8 cellular contexts compared by ENCODE assay signal in the genomic region with DNA sequence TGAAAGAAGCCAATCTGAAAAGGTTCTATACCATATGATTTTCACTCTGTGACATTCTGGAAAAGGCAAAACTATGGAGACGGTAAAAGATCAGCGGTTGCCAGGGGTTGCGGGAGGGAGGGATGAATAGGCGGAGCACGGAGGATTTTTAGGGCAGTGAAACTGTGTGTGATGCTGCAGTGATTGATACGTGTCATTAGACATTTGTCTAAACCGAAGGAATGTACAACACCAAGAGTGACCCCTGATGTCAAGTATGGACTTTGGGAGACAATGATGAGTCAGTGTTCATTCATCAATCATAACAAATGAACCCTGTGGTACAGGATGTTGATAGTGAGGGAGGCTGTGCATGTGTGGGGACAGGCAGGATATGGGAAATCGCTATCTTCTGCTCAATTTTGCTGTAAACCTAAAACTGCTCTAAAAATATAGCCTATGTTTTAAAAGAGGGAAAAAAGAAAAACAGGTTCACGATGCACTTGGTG. TPM values are rescaled to one million over a fixed set of nuclear protein-coding genes. Genes with fewer than 3 reads are reported as not detected.
A peak's percentile ranks its signal among the peaks of the same experiment; 100 is the strongest.
DNase-seq lines count a peak whose midpoint lies in the region; ATAC-seq and TF ChIP-seq lines count a peak whose summit lies in the region.

No MANE protein-coding gene starts in this region.

- no peak for TF ChIP-seq CTCF in brain microvascular endothelial cell (IDR thresholded peaks at IDR 0.05; ENCODE audit: low read depth, low read length, missing control alignments)
- TF ChIP-seq CTCF in right lobe of liver (IDR thresholded peaks at IDR 0.05) = no peak
- no peak for TF ChIP-seq CTCF in testis (IDR thresholded peaks at IDR 0.05)

- H3K9me3 ChIP-seq in MG63 (no peaks in the 10 kb centered on the region), right lobe of liver (no peaks in the 10 kb centered on the region), testis (no peaks in the 10 kb centered on the region)

- TF ChIP-seq POLR2A in right lobe of liver (IDR thresholded peaks at IDR 0.05) = no peak
- TF ChIP-seq POLR2A in testis (IDR thresholded peaks at IDR 0.05) = no peak

- peak; percentile 8 to 65 (median 36) for ATAC-seq in right lobe of liver
- no peak for ATAC-seq in HG02610 (IDR thresholded peaks at IDR 0.05; ENCODE audit: unreplicated experiment)
- ATAC-seq in GM19463 (IDR thresholded peaks at IDR 0.05; ENCODE audit: unreplicated experiment) = no peak

- H3K27me3 ChIP-seq in MG63 = no peaks in the 10 kb centered on the region
- H3K27me3 ChIP-seq in brain microvascular endothelial cell (replicated peaks) = no peaks in the 10 kb centered on the region
- H3K27me3 ChIP-seq in right lobe of liver = no peaks in the 10 kb centered on the region
- H3K27me3 ChIP-seq in testis = no peaks in the 10 kb centered on the region

- H3K36me3 ChIP-seq in MG63 = peaks cover 36% of the 10 kb centered on the region
- peaks cover 5% of the 10 kb centered on the region for H3K36me3 ChIP-seq in brain microvascular endothelial cell (replicated peaks)
- peaks cover 0 to 4% (median 0%) of the 10 kb centered on the region in 4 donors for H3K36me3 ChIP-seq in right lobe of liver
- no peaks in the 10 kb centered on the region for H3K36me3 ChIP-seq in testis (ENCODE audit: low read depth, missing control alignments)

- DNase-seq in MG63 (peak; percentile 70), brain microvascular endothelial cell (peak; percentile 93), right lobe of liver (peak in 1 of 3 donors; percentile 44), testis (no peak), DMS114 treated with DMSO at 0.1 percent for 48 hours (lab: John Stamatoyannopoulos, UW; ENCODE audit: unreplicated experiment) (no peak), NCI-H510A (lab: John Stamatoyannopoulos, UW) (no peak)

- H3K4me1 ChIP-seq in right lobe of liver (peaks cover 0 to 61% (median 35%) of the 10 kb centered on the region in 4 donors), testis (peaks cover 87% of the 10 kb centered on the region)

- intact Hi-C loops in right lobe of liver (cut with DNase I) = no loop called here
- intact Hi-C loops in testis (cut with DNase I; ENCODE audit: low total_unique reads) = loop anchor here (5.0 to 10.0 kb wide), 2 partner anchors 34 to 94 kb away; a partner anchor contains a TSS

- 20% methylated on average over 9 of the region's 9 CpGs for WGBS in right lobe of liver (ENCODE audit: insufficient coverage, low coverage, low lambda C conversion rate, missing lambda C conversion rate)
- WGBS in testis, 2 donors = 61 to 62% methylated on average over 9 of the region's 9 CpGs

- in situ Hi-C loops in brain microvascular endothelial cell (cut with HindIII; ENCODE audit: low pct_ligation_motif_present, low sequenced_read_pairs) = no loop called here

- H3K27ac ChIP-seq in brain microvascular endothelial cell (peak overlapping the region; percentile 99), right lobe of liver (peak overlapping the region; percentile 72 to 93 (median 85)), testis (peak overlapping the region; percentile 81)

- H3K4me3 ChIP-seq in MG63 (no peak overlapping the region), brain microvascular endothelial cell (ENCODE audit: low read depth, low read length) (no peak overlapping the region), right lobe of liver (no peak overlapping the region), testis (no peak overlapping the region)

RNA-seq across cellular contexts. Expression of a gene that starts 34.4 kb away (rescaled TPM):
- 65.6 and 98.8 TPM in 2 replicates for total RNA-seq in MG63 (2014; rRNA removed; shearing (Covaris generic); ENCODE audit: low replicate concordance)
- total RNA-seq in right lobe of liver (100 to 1,000 TPM; 103 to 264 (median 154) TPM), testis (10 to 100 TPM; 89.8 to 100.0 TPM)
- polyA plus RNA-seq in testis (ENCODE audit: insufficient read depth, low read depth, low replicate concordance) = 94.1 TPM

Comparison
In these comparisons a context has a peak if more than half of its experiments do, and no peak if none do; other contexts are left out.
1. DNase-seq: peak in MG63 (single experiment) and brain microvascular endothelial cell (single experiment); none in testis (single experiment), DMS114 treated with DMSO at 0.1 percent for 48 hours (single experiment) and NCI-H510A (single experiment).
2. ATAC-seq: peak in right lobe of liver (4 of 4); none in HG02610 (single experiment) and GM19463 (single experiment).
3. Peak in every context shown above with its lines, with median percentiles within 50 percentile points of each other: H3K27ac ChIP-seq.